Comparison of ENCODE assay signal across 12 cellular contexts in the genomic region with DNA sequence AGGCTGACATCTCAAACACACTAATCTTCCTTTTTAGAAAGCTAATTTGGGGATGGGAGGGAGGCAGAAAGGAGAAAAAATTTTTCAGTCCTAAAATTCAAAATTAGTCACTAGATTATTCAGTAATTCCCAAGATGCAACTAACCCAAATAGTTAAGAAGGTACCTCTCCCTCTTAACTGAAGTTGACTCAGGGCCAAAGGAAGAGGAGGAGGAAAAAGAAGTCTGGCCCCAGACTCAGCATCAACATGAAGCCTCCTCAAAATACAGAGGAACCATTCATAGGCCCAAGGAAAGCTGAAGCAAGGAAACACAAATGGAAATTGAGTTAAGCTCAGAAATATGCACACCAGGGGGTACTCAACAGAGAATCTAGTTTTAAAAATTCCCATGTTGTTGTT. TPM values are rescaled to one million over a fixed set of nuclear protein-coding genes. Genes with fewer than 3 reads are reported as not detected.
DNase-seq lines count a peak whose midpoint lies in the region; FAIRE-seq and TF ChIP-seq lines count a peak whose summit lies in the region.
"Had no signal": no experiment of that assay in that cellular context is flagged by ENCODE, and none has a peak within 500 bp of the region (broad histone marks: within the 10 kb centered on the region; RNA-seq: fewer than 3 reads in every experiment).

No MANE protein-coding gene starts in this region.

- TF ChIP-seq CTCF in DOHH2 (IDR thresholded peaks at IDR 0.05; ENCODE audit: low read depth, low read length, poor library complexity, severe bottlenecking) (no peak), H1 (IDR thresholded peaks at IDR 0.05; ENCODE audit: control extremely low read depth in 1 of 3, insufficient read depth in 1 of 3, low read depth in 1 of 3, low read length in 3 of 3) (no peak), neural progenitor cell (IDR thresholded peaks at IDR 0.05) (no peak), GM13977 (IDR thresholded peaks at IDR 0.05; ENCODE audit: extremely low read depth, insufficient read depth, missing control alignments) (no peak)

- H3K36me3 ChIP-seq in DOHH2 (ENCODE audit: control insufficient read depth, low read length) (peaks cover 58% of the 10 kb centered on the region), H1 (ENCODE audit: control insufficient read depth in 2 of 4, insufficient read depth in 4 of 4, low read length in 3 of 4) (peaks cover 7 to 39% (median 23%) of the 10 kb centered on the region in 4 experiments), neural progenitor cell (peaks cover 24% of the 10 kb centered on the region)

- H3K79me2 ChIP-seq in DOHH2 (ENCODE audit: control insufficient read depth, low read length) (peaks cover 84% of the 10 kb centered on the region), H1 (ENCODE audit: control insufficient read depth in 1 of 2, insufficient read depth in 2 of 2, low read length in 2 of 2) (peaks cover 3 to 49% of the 10 kb centered on the region in 2 experiments; a peak in 3 of 4 replicates), neural progenitor cell (ENCODE audit: low read depth) (peaks cover 90% of the 10 kb centered on the region)

- peak overlapping the region; percentile 79 for H2BK120ac ChIP-seq in H1 (replicated peaks; ENCODE audit: low read depth, low read length)

- peaks cover 2% of the 10 kb centered on the region for H3K27me3 Mint-ChIP-seq in neural progenitor cell (ENCODE audit: insufficient read depth, low read depth)
- H3K27me3 Mint-ChIP-seq: natural killer cell treated with Interleukin-12 subunit alpha and Interleukin-12 subunit beta and Interleukin-15 and Interleukin-18, amount 100 ng/mL, for 72 hours; stimulated activated naive CD8-positive, alpha-beta T cell treated with anti-CD3 and anti-CD28 coated beads, Interleukin-15, amount 100 ng/mL, for 72 hours had no signal

- H3K36me3 Mint-ChIP-seq in neural progenitor cell = peaks cover 21% of the 10 kb centered on the region

- H3K4ac ChIP-seq in H1 (replicated peaks; ENCODE audit: insufficient read length, low read depth, low read length) = no peak overlapping the region

- H3K4me2 ChIP-seq in DOHH2 (ENCODE audit: low read length) (no peak overlapping the region), H1 (ENCODE audit: insufficient read depth in 1 of 2, low read depth in 2 of 2, low read length in 2 of 2) (peak overlapping the region; percentile 62 to 75; a peak in 3 of 4 replicates), neural progenitor cell (peak overlapping the region; percentile 71)

- TF ChIP-seq RAD21 in H1 (IDR thresholded peaks at IDR 0.05 in 1 of 2, conservative IDR thresholded peaks at IDR 0.05 in 1 of 2; ENCODE audit: low read depth in 2 of 2, low read length in 2 of 2) = no peak

- peak overlapping the region; percentile 67; the same call in 1 of the 2 replicates for H2BK5ac ChIP-seq in H1 (ENCODE audit: low read depth, low read length)

- H2BK12ac ChIP-seq in H1 (ENCODE audit: low read depth, low read length) = peak overlapping the region; percentile 45

- no peak for FAIRE-seq in H1 (lab: Jason Lieb, UNC)
- FAIRE-seq: bronchial epithelial cell had no signal

- H3K9me2 ChIP-seq in DOHH2 (replicated peaks; ENCODE audit: control insufficient read depth, low read length) = no peaks in the 10 kb centered on the region

- no peak overlapping the region for H3K14ac ChIP-seq in H1 (ENCODE audit: insufficient read length)

- peak; percentile 46 for DNase-seq in NCI-H226
- no peak for DNase-seq in H1 (ENCODE audit: low read depth in 1 of 2, low spot score in 2 of 2)
- DNase-seq in neural progenitor cell (ENCODE audit: low spot score) = peak; percentile 42
- DNase-seq in activated gamma-delta T cell treated with Interleukin-2 at 50 U/mL for 16 hours = no peak
- no peak for DNase-seq in NCI-H2029 treated with DMSO at 0.1 percent for 48 hours (lab: John Stamatoyannopoulos, UW)
- no peak for DNase-seq in GM13977 (ENCODE audit: low spot score)
- no peak for DNase-seq in NCI-H2227 treated with DMSO at 0.1 percent for 48 hours (lab: John Stamatoyannopoulos, UW)
- DNase-seq: OCI-M1; stimulated activated naive CD8-positive, alpha-beta T cell treated with anti-CD3 and anti-CD28 coated beads, Interleukin-15, amount 100 ng/mL, for 72 hours had no signal

- H3K4me1 ChIP-seq in DOHH2 (ENCODE audit: control insufficient read depth, low read length) = peaks cover 55% of the 10 kb centered on the region
- peaks cover 3 to 23% (median 15%) of the 10 kb centered on the region in 4 experiments for H3K4me1 ChIP-seq in H1 (replicated peaks in 1 of 4; ENCODE audit: control insufficient read depth in 3 of 4, insufficient read depth in 4 of 4, low read length in 3 of 4)
- peaks cover 71% of the 10 kb centered on the region for H3K4me1 ChIP-seq in neural progenitor cell

- peak overlapping the region; percentile 82 for H3K4me3 Mint-ChIP-seq in neural progenitor cell
- H3K4me3 Mint-ChIP-seq: natural killer cell treated with Interleukin-12 subunit alpha and Interleukin-12 subunit beta and Interleukin-15 and Interleukin-18, amount 100 ng/mL, for 72 hours had no signal

- H3K4me3 ChIP-seq in DOHH2 (ENCODE audit: low read length) (no peak overlapping the region), H1 (ENCODE audit: extremely low read depth in 1 of 4, insufficient read depth in 2 of 4, low read depth in 3 of 4, low read length in 4 of 4) (peak overlapping the region in 2 of 4 experiments; percentile 10 to 54; a peak in 3 of 8 replicates), neural progenitor cell (peak overlapping the region; percentile 37)

- TF ChIP-seq EP300 in H1 (IDR thresholded peaks at IDR 0.05; ENCODE audit: borderline replicate concordance in 1 of 2, low read depth in 2 of 2, low read length in 2 of 2) = no peak

- H3K9me3 ChIP-seq in DOHH2 (ENCODE audit: control insufficient read depth, insufficient read depth, low read length) (no peaks in the 10 kb centered on the region), H1 (ENCODE audit: insufficient read depth in 2 of 2, low read depth in 1 of 2, low read length in 1 of 2) (no peaks in the 10 kb centered on the region), neural progenitor cell (ENCODE audit: low read depth) (no peaks in the 10 kb centered on the region)

- H3K27me3 ChIP-seq in DOHH2 (ENCODE audit: control insufficient read depth, low read length) = no peaks in the 10 kb centered on the region
- no peaks in the 10 kb centered on the region for H3K27me3 ChIP-seq in H1 (replicated peaks in 1 of 4; ENCODE audit: control insufficient read depth in 3 of 4, extremely low read depth in 1 of 4, insufficient read depth in 3 of 4, low read length in 3 of 4)
- H3K27me3 ChIP-seq in neural progenitor cell = no peaks in the 10 kb centered on the region

- H2BK15ac ChIP-seq in H1 (ENCODE audit: low read length) = no peak overlapping the region

- peak overlapping the region; percentile 98 for H3K27ac Mint-ChIP-seq in neural progenitor cell
- H3K27ac Mint-ChIP-seq: stimulated activated naive CD8-positive, alpha-beta T cell treated with anti-CD3 and anti-CD28 coated beads, Interleukin-15, amount 100 ng/mL, for 72 hours had no signal

- H3K27ac ChIP-seq in DOHH2 (ENCODE audit: low read depth, low read length) (0 out of 2 replicates have a peak overlapping the region, but pooled peaks have one; percentile 1), H1 (ENCODE audit: low read depth, low read length) (peak overlapping the region; percentile 44), neural progenitor cell (peak overlapping the region; percentile 88)

- H3K9me3 Mint-ChIP-seq in neural progenitor cell = no peaks in the 10 kb centered on the region
- H3K9me3 Mint-ChIP-seq: natural killer cell treated with Interleukin-12 subunit alpha and Interleukin-12 subunit beta and Interleukin-15 and Interleukin-18, amount 100 ng/mL, for 72 hours; stimulated activated naive CD8-positive, alpha-beta T cell treated with anti-CD3 and anti-CD28 coated beads, Interleukin-15, amount 100 ng/mL, for 72 hours had no signal

- H4K8ac ChIP-seq in H1 (ENCODE audit: extremely low read depth, insufficient read depth, low read length) = no peak overlapping the region

- in situ Hi-C loops in GM13977 (cut with MboI; ENCODE audit: low pct_unique_long_range_greater_than_20kb, low sequenced_read_pairs, unreplicated experiment) = no loop called here

- H3K9ac ChIP-seq in H1 (replicated peaks in 1 of 4; ENCODE audit: extremely low read depth in 1 of 4, low read depth in 3 of 4, low read length in 3 of 4) (peak overlapping the region in 1 of 4 experiments; percentile 37; a peak in 1 of 7 replicates), neural progenitor cell (peak overlapping the region; percentile 61)

- no peak for TF ChIP-seq POLR2A in H1 (IDR thresholded peaks at IDR 0.05; ENCODE audit: control extremely low read depth in 1 of 2, low read depth in 2 of 2, low read length in 2 of 2)

- H4K20me1 ChIP-seq in DOHH2 (ENCODE audit: control insufficient read depth, insufficient read depth, low read depth, low read length) (peaks cover 2% of the 10 kb centered on the region; the same call in 1 of the 2 replicates), H1 (replicated peaks in 1 of 2; ENCODE audit: control insufficient read depth in 1 of 2, insufficient read depth in 2 of 2, low read length in 2 of 2) (no peaks in the 10 kb centered on the region), neural progenitor cell (ENCODE audit: low read depth) (peaks cover 5% of the 10 kb centered on the region)

- H3F3A ChIP-seq in DOHH2 (ENCODE audit: control insufficient read depth, insufficient read depth) (peaks cover 16% of the 10 kb centered on the region), neural progenitor cell (ENCODE audit: low read depth) (peaks cover 90% of the 10 kb centered on the region)

- no peak overlapping the region; the same call in 1 of the 2 replicates for H2AK5ac ChIP-seq in H1 (ENCODE audit: low read depth, low read length)

- peak overlapping the region; percentile 34; the same call in 1 of the 2 replicates for H2BK20ac ChIP-seq in H1 (ENCODE audit: low read length)

- H2AFZ ChIP-seq in H1 (ENCODE audit: low read length) (no peak overlapping the region), neural progenitor cell (replicated peaks) (no peak overlapping the region)

- H4K91ac ChIP-seq in H1 (replicated peaks; ENCODE audit: insufficient read length, low read length) = peak overlapping the region; percentile 63

- H3K23me2 ChIP-seq in H1 (ENCODE audit: low read depth, low read length) = no peaks in the 10 kb centered on the region

- H3K56ac ChIP-seq in H1 (replicated peaks; ENCODE audit: insufficient read length, low read depth, low read length) = no peak overlapping the region

- POLR2A ChIA-PET in H1 (lab: Charles Lee; ENCODE audit: partially characterized antibody) = interaction anchor here (0.6 to 44.8 kb wide), 18 partner anchors 9 to 129 kb away, joined by 3 to 1006 read pairs (median 7); partner anchors contain the start of genes CBX5, COPZ1 and HNRNPA1

- no peak overlapping the region for H4K5ac ChIP-seq in H1 (ENCODE audit: insufficient read length, low read depth, low read length)

- H3K79me1 ChIP-seq in H1 (ENCODE audit: low read depth, low read length) = peaks cover 2% of the 10 kb centered on the region; the same call in 1 of the 2 replicates

- no peak overlapping the region for H3K23ac ChIP-seq in H1 (ENCODE audit: insufficient read length)

- H3K4me1 Mint-ChIP-seq in neural progenitor cell = peaks cover 61% of the 10 kb centered on the region

- no peak overlapping the region for H3K18ac ChIP-seq in H1 (ENCODE audit: extremely low read depth, low read length)

- CTCF ChIA-PET in H1 (lab: Charles Lee; ENCODE audit: partially characterized antibody) = interaction anchor here (0.6 to 3.2 kb wide), 14 partner anchors 18 to 141 kb away, joined by 3 to 10 read pairs (median 4); partner anchors contain the start of gene CBX5

RNA-seq across cellular contexts. Expression of gene CBX5, which starts 21.6 kb away (rescaled TPM):
- total RNA-seq in H1 (2021; fragmentation: NEBNext Ultra II Directional; extraction: Animal tissue kit (Norgen Biotek cat#: 25700)) = 217 and 231 TPM in 2 replicates
- 35.4 and 62.4 TPM in 2 replicates for polyA plus RNA-seq in H1 (2011; rRNA removed)
- polyA plus RNA-seq in H1 (2011; cell fraction: cytosol; rRNA removed) = 52.0 TPM
- 21.4 TPM for polyA plus RNA-seq in H1 (2011; cell fraction: nucleus; rRNA removed)
- polyA plus RNA-seq in H1 (2012, experiment 1 of 2) = 44.8 to 102 TPM (median 55.1 TPM) in 4 replicates
- polyA plus RNA-seq in H1 (2012, experiment 2 of 2) = 7.4 TPM
- 74.7 TPM for polyA plus RNA-seq in H1 (2013, experiment 1 of 2)
- polyA plus RNA-seq in H1 (2013, experiment 2 of 2) = 75.0 TPM
- polyA minus RNA-seq in H1 (2011; rRNA and poly(A)+ RNA removed) = 216 and 244 TPM in 2 replicates
- polyA minus RNA-seq in H1 (2011; cell fraction: cytosol; rRNA and poly(A)+ RNA removed) = 117 TPM
- 68.3 TPM for polyA minus RNA-seq in H1 (2011; cell fraction: nucleus; rRNA and poly(A)+ RNA removed)
- total RNA-seq in neural progenitor cell (ENCODE audit: low replicate concordance) = 232 and 288 TPM in 2 replicates

RNA-seq across cellular contexts. Expression of gene HNRNPA1, which starts 22.2 kb away (rescaled TPM):
- total RNA-seq in H1 (2021; fragmentation: NEBNext Ultra II Directional; extraction: Animal tissue kit (Norgen Biotek cat#: 25700)) = 2,738 and 2,756 TPM in 2 replicates
- 645 and 835 TPM in 2 replicates for polyA plus RNA-seq in H1 (2011; rRNA removed)
- 1,857 TPM for polyA plus RNA-seq in H1 (2011; cell fraction: cytosol; rRNA removed)
- polyA plus RNA-seq in H1 (2011; cell fraction: nucleus; rRNA removed) = 829 TPM
- 3,527 to 3,732 TPM (median 3,691 TPM) in 4 replicates for polyA plus RNA-seq in H1 (2012, experiment 1 of 2)
- 538 TPM for polyA plus RNA-seq in H1 (2012, experiment 2 of 2)
- 2,134 TPM for polyA plus RNA-seq in H1 (2013, experiment 1 of 2)
- polyA plus RNA-seq in H1 (2013, experiment 2 of 2) = 2,146 TPM
- 697 and 783 TPM in 2 replicates for polyA minus RNA-seq in H1 (2011; rRNA and poly(A)+ RNA removed)
- polyA minus RNA-seq in H1 (2011; cell fraction: cytosol; rRNA and poly(A)+ RNA removed) = 622 TPM
- 916 TPM for polyA minus RNA-seq in H1 (2011; cell fraction: nucleus; rRNA and poly(A)+ RNA removed)
- total RNA-seq in neural progenitor cell (ENCODE audit: low replicate concordance) = 1,779 and 2,341 TPM in 2 replicates

RNA-seq across cellular contexts. Expression of gene NFE2, which starts 42.5 kb away (rescaled TPM):
- total RNA-seq in H1 (2021; fragmentation: NEBNext Ultra II Directional; extraction: Animal tissue kit (Norgen Biotek cat#: 25700)) = 1.4 and 2.0 TPM in 2 replicates
- polyA plus RNA-seq in H1 (2011; rRNA removed) = 6.1 and 8.3 TPM in 2 replicates
- polyA plus RNA-seq in H1 (2011; cell fraction: cytosol; rRNA removed) = 6.2 TPM
- 8.8 TPM for polyA plus RNA-seq in H1 (2011; cell fraction: nucleus; rRNA removed)
- 2.8 to 4.8 TPM (median 3.9 TPM) in 4 replicates for polyA plus RNA-seq in H1 (2012, experiment 1 of 2)
- 5.1 TPM for polyA plus RNA-seq in H1 (2012, experiment 2 of 2)
- polyA plus RNA-seq in H1 (2013, experiment 1 of 2) = 1.5 TPM
- polyA plus RNA-seq in H1 (2013, experiment 2 of 2) = 1.4 TPM
- polyA minus RNA-seq in H1 (2011; rRNA and poly(A)+ RNA removed) = 4.6 and 6.3 TPM in 2 replicates
- 3.5 TPM for polyA minus RNA-seq in H1 (2011; cell fraction: cytosol; rRNA and poly(A)+ RNA removed)
- polyA minus RNA-seq in H1 (2011; cell fraction: nucleus; rRNA and poly(A)+ RNA removed) = 2.8 TPM
- total RNA-seq in neural progenitor cell (ENCODE audit: low replicate concordance) = 2.8 and 4.3 TPM in 2 replicates
- total RNA-seq: bronchial epithelial cell had no signal

Comparison
In these comparisons a context has a peak if more than half of its experiments do, and no peak if none do; other contexts are left out.
1. H3K27ac ChIP-seq: peak in every context shown above with its lines; median percentile 88 in neural progenitor cell; 44 in H1; 1 in DOHH2.
2. DNase-seq: peak in NCI-H226 (single experiment) and neural progenitor cell (single experiment); none in H1 (0 of 2), activated gamma-delta T cell treated with Interleukin-2 at 50 U/mL for 16 hours (single experiment), NCI-H2029 treated with DMSO at 0.1 percent for 48 hours (single experiment), GM13977 (single experiment) and NCI-H2227 treated with DMSO at 0.1 percent for 48 hours (single experiment).